ENCODE assay signal across 1 cellular context in genomic region chr19:58154679-58155648, GRCh38.
TF ChIP-seq lines count a peak whose summit lies in the region.

No MANE protein-coding gene starts in this region.

TF ChIP-seq in HepG2, 621 proteins besides CTCF, POLR2A, EP300 and RAD21 (continued from another document and continues in another):
- TF ChIP-seq, protein P1, sequence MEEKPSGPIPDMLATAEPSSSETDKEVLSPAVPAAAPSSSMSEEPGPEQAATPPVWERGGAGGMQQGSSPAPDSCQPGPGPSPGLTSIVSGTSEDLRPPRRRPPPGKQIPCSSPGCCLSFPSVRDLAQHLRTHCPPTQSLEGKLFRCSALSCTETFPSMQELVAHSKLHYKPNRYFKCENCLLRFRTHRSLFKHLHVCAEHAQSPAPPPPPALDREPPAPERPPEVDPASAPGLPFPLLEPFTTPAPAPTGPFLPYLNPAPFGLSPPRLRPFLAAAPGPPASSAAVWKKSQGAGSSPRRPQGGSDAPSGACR (CRISPR knock-in tag; IDR thresholded peaks at IDR 0.05): peak; percentile 73; the same call in 1 of the 2 replicates
- TF ChIP-seq ZSCAN22 (CRISPR knock-in tag; IDR thresholded peaks at IDR 0.05) (peak; percentile 95), ZNF556 (CRISPR knock-in tag; IDR thresholded peaks at IDR 0.05; ENCODE audit: borderline replicate concordance) (no peak; the same call in 1 of the 2 replicates), ATF7 (IDR thresholded peaks at IDR 0.05) (no peak), ATF7 (CRISPR knock-in tag; IDR thresholded peaks at IDR 0.05) (no peak), ZNF362 (CRISPR knock-in tag; IDR thresholded peaks at IDR 0.05; ENCODE audit: borderline replicate concordance) (peak; percentile 19; the same call in 1 of the 2 replicates), ZNF678 (CRISPR knock-in tag; IDR thresholded peaks at IDR 0.05) (no peak), HIVEP1 (CRISPR knock-in tag; IDR thresholded peaks at IDR 0.05) (no peak; the same call in 1 of the 2 replicates), SMARCC2 (IDR thresholded peaks at IDR 0.05) (no peak), SMARCE1 (IDR thresholded peaks at IDR 0.05; ENCODE audit: borderline replicate concordance) (no peak), SRSF9 (IDR thresholded peaks at IDR 0.05; ENCODE audit: borderline replicate concordance, insufficient read depth, low read depth, low read length, poor library complexity, severe bottlenecking) (no peak), ZNF496 (CRISPR knock-in tag; IDR thresholded peaks at IDR 0.05; ENCODE audit: insufficient replicate concordance) (no peak), RARA (CRISPR knock-in tag; IDR thresholded peaks at IDR 0.05) (peak; percentile 5; the same call in 1 of the 2 replicates), BCL6 (CRISPR knock-in tag; IDR thresholded peaks at IDR 0.05) (no peak), U2AF1 (optimal IDR thresholded peaks at IDR 0.05; ENCODE audit: low read depth, low read length) (no peak), ZNF652 (CRISPR knock-in tag; IDR thresholded peaks at IDR 0.05; ENCODE audit: borderline replicate concordance, low read depth) (no peak), DMTF1 (CRISPR knock-in tag; IDR thresholded peaks at IDR 0.05) (0 out of 2 replicates have a peak, but pooled peaks have one; percentile 47), EED (CRISPR knock-in tag; IDR thresholded peaks at IDR 0.05) (no peak), FOSL2 (CRISPR knock-in tag; IDR thresholded peaks at IDR 0.05) (peak; percentile 35; the same call in 1 of the 2 replicates), ZBTB39 (CRISPR knock-in tag; IDR thresholded peaks at IDR 0.05) (0 out of 2 replicates have a peak, but pooled peaks have one; percentile 79), ARNT (IDR thresholded peaks at IDR 0.05) (no peak), MXD3 (CRISPR knock-in tag; IDR thresholded peaks at IDR 0.05) (peak; percentile 83; the same call in 1 of the 2 replicates), TSC22D2 (CRISPR knock-in tag; IDR thresholded peaks at IDR 0.05; ENCODE audit: borderline replicate concordance) (no peak), ZNF569 (CRISPR knock-in tag; IDR thresholded peaks at IDR 0.05; ENCODE audit: borderline replicate concordance) (no peak), BHLHE40 (IDR thresholded peaks at IDR 0.05; ENCODE audit: low read length) (peak; percentile 63; the same call in 1 of the 2 replicates), SRF (IDR thresholded peaks at IDR 0.05; ENCODE audit: low read depth, low read length) (no peak), AFF4 (CRISPR knock-in tag; IDR thresholded peaks at IDR 0.05) (no peak), ZNF432 (CRISPR knock-in tag; IDR thresholded peaks at IDR 0.05; ENCODE audit: borderline replicate concordance) (no peak), MEIS1 (CRISPR knock-in tag; IDR thresholded peaks at IDR 0.05; ENCODE audit: borderline replicate concordance) (no peak), CREB1 (IDR thresholded peaks at IDR 0.05) (peak; percentile 31; the same call in 1 of the 2 replicates), CREB1 (CRISPR knock-in tag; IDR thresholded peaks at IDR 0.05) (no peak), LBX2 (CRISPR knock-in tag; IDR thresholded peaks at IDR 0.05; ENCODE audit: borderline replicate concordance) (peak; percentile 29; the same call in 1 of the 2 replicates), ZBTB46 (CRISPR knock-in tag; IDR thresholded peaks at IDR 0.05; ENCODE audit: borderline replicate concordance) (no peak; the same call in 1 of the 2 replicates), ZNF878 (CRISPR knock-in tag; IDR thresholded peaks at IDR 0.05) (no peak), HMGXB4 (CRISPR knock-in tag; IDR thresholded peaks at IDR 0.05; ENCODE audit: borderline replicate concordance in 1 of 2, low read depth in 1 of 2) (peak; percentile 79 to 90)
- TF ChIP-seq, protein P2, sequence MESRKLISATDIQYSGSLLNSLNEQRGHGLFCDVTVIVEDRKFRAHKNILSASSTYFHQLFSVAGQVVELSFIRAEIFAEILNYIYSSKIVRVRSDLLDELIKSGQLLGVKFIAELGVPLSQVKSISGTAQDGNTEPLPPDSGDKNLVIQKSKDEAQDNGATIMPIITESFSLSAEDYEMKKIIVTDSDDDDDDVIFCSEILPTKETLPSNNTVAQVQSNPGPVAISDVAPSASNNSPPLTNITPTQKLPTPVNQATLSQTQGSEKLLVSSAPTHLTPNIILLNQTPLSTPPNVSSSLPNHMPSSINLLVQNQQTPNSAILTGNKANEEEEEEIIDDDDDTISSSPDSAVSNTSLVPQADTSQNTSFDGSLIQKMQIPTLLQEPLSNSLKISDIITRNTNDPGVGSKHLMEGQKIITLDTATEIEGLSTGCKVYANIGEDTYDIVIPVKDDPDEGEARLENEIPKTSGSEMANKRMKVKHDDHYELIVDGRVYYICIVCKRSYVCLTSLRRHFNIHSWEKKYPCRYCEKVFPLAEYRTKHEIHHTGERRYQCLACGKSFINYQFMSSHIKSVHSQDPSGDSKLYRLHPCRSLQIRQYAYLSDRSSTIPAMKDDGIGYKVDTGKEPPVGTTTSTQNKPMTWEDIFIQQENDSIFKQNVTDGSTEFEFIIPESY (CRISPR knock-in tag; IDR thresholded peaks at IDR 0.05): peak; percentile 83; the same call in 1 of the 2 replicates
- TF ChIP-seq, protein P3, sequence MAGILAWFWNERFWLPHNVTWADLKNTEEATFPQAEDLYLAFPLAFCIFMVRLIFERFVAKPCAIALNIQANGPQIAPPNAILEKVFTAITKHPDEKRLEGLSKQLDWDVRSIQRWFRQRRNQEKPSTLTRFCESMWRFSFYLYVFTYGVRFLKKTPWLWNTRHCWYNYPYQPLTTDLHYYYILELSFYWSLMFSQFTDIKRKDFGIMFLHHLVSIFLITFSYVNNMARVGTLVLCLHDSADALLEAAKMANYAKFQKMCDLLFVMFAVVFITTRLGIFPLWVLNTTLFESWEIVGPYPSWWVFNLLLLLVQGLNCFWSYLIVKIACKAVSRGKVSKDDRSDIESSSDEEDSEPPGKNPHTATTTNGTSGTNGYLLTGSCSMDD (CRISPR knock-in tag; IDR thresholded peaks at IDR 0.05): no peak
- TF ChIP-seq, protein P4, sequence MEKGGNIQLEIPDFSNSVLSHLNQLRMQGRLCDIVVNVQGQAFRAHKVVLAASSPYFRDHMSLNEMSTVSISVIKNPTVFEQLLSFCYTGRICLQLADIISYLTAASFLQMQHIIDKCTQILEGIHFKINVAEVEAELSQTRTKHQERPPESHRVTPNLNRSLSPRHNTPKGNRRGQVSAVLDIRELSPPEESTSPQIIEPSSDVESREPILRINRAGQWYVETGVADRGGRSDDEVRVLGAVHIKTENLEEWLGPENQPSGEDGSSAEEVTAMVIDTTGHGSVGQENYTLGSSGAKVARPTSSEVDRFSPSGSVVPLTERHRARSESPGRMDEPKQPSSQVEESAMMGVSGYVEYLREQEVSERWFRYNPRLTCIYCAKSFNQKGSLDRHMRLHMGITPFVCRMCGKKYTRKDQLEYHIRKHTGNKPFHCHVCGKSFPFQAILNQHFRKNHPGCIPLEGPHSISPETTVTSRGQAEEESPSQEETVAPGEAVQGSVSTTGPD (CRISPR knock-in tag; IDR thresholded peaks at IDR 0.05): no peak
